In the genomic region with DNA sequence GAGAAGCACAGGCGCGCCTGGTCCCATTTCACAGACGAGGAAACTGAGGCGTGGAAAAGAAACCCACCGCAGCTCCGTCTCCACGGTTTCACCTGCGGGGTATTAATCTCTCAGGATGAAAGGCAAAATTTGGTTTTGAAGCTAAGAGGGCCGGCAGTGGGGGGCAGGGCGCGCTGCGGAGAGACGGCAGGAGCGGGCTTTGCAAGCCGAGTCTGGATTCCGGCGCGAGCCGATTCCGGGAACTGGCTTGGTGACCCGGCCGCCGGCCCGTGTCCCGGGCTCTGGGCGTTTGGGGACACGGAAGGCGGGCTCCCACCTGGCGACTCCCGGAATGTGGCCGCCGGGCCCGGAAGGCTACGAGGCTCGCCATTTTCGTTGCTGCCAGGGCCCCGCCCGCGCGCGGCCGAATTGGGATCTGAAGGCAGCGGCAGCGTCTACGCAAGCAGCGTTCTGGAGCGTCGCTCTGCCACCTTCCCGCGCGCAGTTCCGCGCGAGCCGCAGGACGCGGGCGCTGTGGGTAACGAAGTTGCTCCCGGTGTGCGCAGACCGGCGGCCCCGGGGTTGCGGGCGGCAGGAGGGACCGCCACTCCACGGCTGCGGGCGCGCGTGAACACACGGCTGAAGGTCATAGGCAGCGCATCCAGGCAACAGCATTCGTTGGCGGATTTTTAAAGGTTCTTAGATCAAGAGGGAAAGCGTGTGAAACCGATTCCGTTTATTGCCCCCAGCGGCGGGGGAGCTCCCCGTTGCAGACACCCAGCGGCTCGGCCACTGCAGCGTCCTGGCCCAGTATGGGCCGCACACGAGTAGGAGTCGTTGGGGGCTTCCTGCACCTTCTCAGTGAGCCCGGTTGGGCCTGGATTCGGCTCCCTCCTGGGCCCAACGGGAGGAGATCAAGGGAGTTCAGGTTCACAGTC, we compare ENCODE assay signal across 16 cellular contexts. TPM values are rescaled to one million over a fixed set of nuclear protein-coding genes. Genes with fewer than 3 reads are reported as not detected.
DNase-seq lines count a peak whose midpoint lies in the region; ATAC-seq, FAIRE-seq and TF ChIP-seq lines count a peak whose summit lies in the region.
"Had no signal": no experiment of that assay in that cellular context is flagged by ENCODE, and none has a peak within 500 bp of the region (broad histone marks: within the 10 kb centered on the region; RNA-seq: fewer than 3 reads in every experiment).

No MANE protein-coding gene starts in this region.

- peaks cover 79% of the 10 kb centered on the region for H3K27me3 ChIP-seq in H7 (ENCODE audit: control insufficient read depth, insufficient read depth, low read length)
- H3K27me3 ChIP-seq in endodermal cell (ENCODE audit: control insufficient read depth, insufficient read depth, low read length, poor library complexity, severe bottlenecking), result peaks cover 100% of the 10 kb centered on the region
- peaks cover 97% of the 10 kb centered on the region for H3K27me3 ChIP-seq in smooth muscle cell (ENCODE audit: low read depth)
- H3K27me3 ChIP-seq in vagina, result peaks cover 31% of the 10 kb centered on the region

- H3F3A ChIP-seq in smooth muscle cell (ENCODE audit: low read depth), result no peaks in the 10 kb centered on the region

- intact Hi-C loops in kidney (cut with DNase I), result no loop called here
- intact Hi-C loops in vagina (cut with DNase I), result no loop called here

- no peak overlapping the region for H3K27ac Mint-ChIP-seq in endodermal cell
- H3K27ac Mint-ChIP-seq: activated CD4-positive, alpha-beta memory T cell treated with anti-CD3 and anti-CD28 coated beads, Interleukin-2, amount 10 ng/mL, durations not matched to agents 7 days and 5 days had no signal

- DNase-seq in H7, result peak; percentile 75
- DNase-seq in endodermal cell, result peak; percentile 70
- peak; percentile 80 for DNase-seq in kidney
- no peak for DNase-seq in smooth muscle cell (lab: John Stamatoyannopoulos, UW; ENCODE audit: unreplicated experiment)
- DNase-seq in vagina (ENCODE audit: extremely low spot score in 2 of 2), result no peak
- DNase-seq in NCI-H1930 (lab: John Stamatoyannopoulos, UW), result no peak
- DNase-seq in mucosa of gallbladder (ENCODE audit: low spot score), result no peak
- DNase-seq: activated CD4-positive, alpha-beta memory T cell treated with anti-CD3 and anti-CD28 coated beads, Interleukin-2, amount 10 ng/mL, durations not matched to agents 7 days and 5 days; activated gamma-delta T cell treated with Interleukin-2 at 50 U/mL for 16 hours; DMS 273 treated with DMSO at 0.1 percent for 48 hours; NCI-H2081; NK-92 treated with Interleukin-12 subunit alpha and Interleukin-12 subunit beta, amount 100 ng/mL, for 24 hours had no signal

- no peaks in the 10 kb centered on the region for H3K79me2 ChIP-seq in smooth muscle cell (ENCODE audit: low read depth)

- H2AFZ ChIP-seq in smooth muscle cell (ENCODE audit: low read depth), result no peak overlapping the region

- ATAC-seq in HG03139 (IDR thresholded peaks at IDR 0.05; ENCODE audit: unreplicated experiment), result no peak
- ATAC-seq: left lobe of liver had no signal

- H3K9me3 Mint-ChIP-seq in endodermal cell, result no peaks in the 10 kb centered on the region
- H3K9me3 Mint-ChIP-seq: activated CD4-positive, alpha-beta memory T cell treated with anti-CD3 and anti-CD28 coated beads, Interleukin-2, amount 10 ng/mL, durations not matched to agents 7 days and 5 days; neural crest cell had no signal

- peak overlapping the region; percentile 51 for H3K4me3 ChIP-seq in H7 (ENCODE audit: insufficient read depth, low read depth, low read length)
- H3K4me3 ChIP-seq in endodermal cell (ENCODE audit: low read length), result peak overlapping the region; percentile 49
- H3K4me3 ChIP-seq in kidney (ENCODE audit: low read length in 2 of 2), result peak overlapping the region in 1 of 2 donors; percentile 69
- peak overlapping the region; percentile 42 for H3K4me3 ChIP-seq in smooth muscle cell
- H3K4me3 ChIP-seq in vagina, result peak overlapping the region in 1 of 2 donors; percentile 6

- H3K4me1 ChIP-seq in endodermal cell (ENCODE audit: control insufficient read depth, insufficient read depth, low read length), result peaks cover 4% of the 10 kb centered on the region
- H3K4me1 ChIP-seq in kidney (ENCODE audit: control insufficient read depth in 1 of 2, insufficient read depth in 1 of 2, low read depth in 1 of 2, low read length in 2 of 2), result peaks cover 0 to 3% of the 10 kb centered on the region in 2 donors
- peaks cover 30% of the 10 kb centered on the region for H3K4me1 ChIP-seq in smooth muscle cell (ENCODE audit: low read depth)
- peaks cover 30% of the 10 kb centered on the region for H3K4me1 ChIP-seq in vagina

- H3K9ac ChIP-seq in endodermal cell (ENCODE audit: extremely low read depth, low read length, poor library complexity, severe bottlenecking), result no peak overlapping the region
- H3K9ac ChIP-seq in kidney (ENCODE audit: low read length in 2 of 2), result peak overlapping the region in 1 of 2 donors; percentile 80
- H3K9ac ChIP-seq in smooth muscle cell (ENCODE audit: low read depth), result no peak overlapping the region

- H3K27ac ChIP-seq in endodermal cell (ENCODE audit: low read depth, low read length) (no peak overlapping the region), kidney (ENCODE audit: low read depth in 2 of 2, low read length in 2 of 2) (peak overlapping the region; percentile 22 to 45), smooth muscle cell (ENCODE audit: low read depth) (no peak overlapping the region), vagina (no peak overlapping the region)

- H3K9me3 ChIP-seq in endodermal cell (ENCODE audit: control insufficient read depth, low read length) (no peaks in the 10 kb centered on the region), kidney (ENCODE audit: control insufficient read depth in 1 of 2, low read length in 2 of 2) (no peaks in the 10 kb centered on the region), smooth muscle cell (replicated peaks; ENCODE audit: low read depth) (no peaks in the 10 kb centered on the region), vagina (no peaks in the 10 kb centered on the region)

- H3K4me3 Mint-ChIP-seq in endodermal cell, result peak overlapping the region; percentile 43
- H3K4me3 Mint-ChIP-seq: activated CD4-positive, alpha-beta memory T cell treated with anti-CD3 and anti-CD28 coated beads, Interleukin-2, amount 10 ng/mL, durations not matched to agents 7 days and 5 days; neural crest cell had no signal

- WGBS in endodermal cell (ENCODE audit: insufficient coverage in 1 of 2, insufficient read length in 1 of 2), 2 experiments, result 5 to 8% methylated on average over 38 to 91 of the region's 91 CpGs
- 10% methylated on average over 89 of the region's 91 CpGs for WGBS in smooth muscle cell (ENCODE audit: low lambda C conversion rate)

- no peak for FAIRE-seq in kidney (lab: Jason Lieb, UNC)
- FAIRE-seq: bronchial epithelial cell had no signal

- no peak for TF ChIP-seq POLR2A in vagina (IDR thresholded peaks at IDR 0.05)

- no peaks in the 10 kb centered on the region for H3K4me1 Mint-ChIP-seq in endodermal cell
- H3K4me1 Mint-ChIP-seq: activated CD4-positive, alpha-beta memory T cell treated with anti-CD3 and anti-CD28 coated beads, Interleukin-2, amount 10 ng/mL, durations not matched to agents 7 days and 5 days; neural crest cell had no signal

- peaks cover 90% of the 10 kb centered on the region for H3K27me3 Mint-ChIP-seq in endodermal cell (ENCODE audit: insufficient read depth)

- peak overlapping the region; percentile 84 for H3K4me2 ChIP-seq in smooth muscle cell

- TF ChIP-seq CTCF in endodermal cell (conservative IDR thresholded peaks at IDR 0.05), result no peak
- TF ChIP-seq CTCF in kidney (IDR thresholded peaks at IDR 0.05; ENCODE audit: borderline replicate concordance, extremely low read depth, insufficient read depth), result no peak
- no peak for TF ChIP-seq CTCF in smooth muscle cell (IDR thresholded peaks at IDR 0.05; ENCODE audit: borderline replicate concordance, insufficient read depth, poor library complexity, severe bottlenecking)
- TF ChIP-seq CTCF in vagina (IDR thresholded peaks at IDR 0.05), result no peak

- no peaks in the 10 kb centered on the region for H3K36me3 Mint-ChIP-seq in endodermal cell (ENCODE audit: low read depth)

- H3K36me3 ChIP-seq in H7 (replicated peaks; ENCODE audit: control insufficient read depth, insufficient read depth, low read length) (no peaks in the 10 kb centered on the region), endodermal cell (ENCODE audit: control insufficient read depth, insufficient read depth, low read length) (no peaks in the 10 kb centered on the region), kidney (ENCODE audit: control insufficient read depth in 1 of 2, insufficient read depth in 2 of 2, low read length in 2 of 2) (no peaks in the 10 kb centered on the region), smooth muscle cell (ENCODE audit: low read depth) (no peaks in the 10 kb centered on the region), vagina (no peaks in the 10 kb centered on the region)

- no peaks in the 10 kb centered on the region for H4K20me1 ChIP-seq in smooth muscle cell (ENCODE audit: low read depth)

RNA-seq across cellular contexts. Expression of a gene that starts 5.4 kb away (rescaled TPM):
- 0.69 and 1.1 TPM in 2 replicates for total RNA-seq in H7 (2014; rRNA removed; shearing (Covaris generic))
- total RNA-seq in endodermal cell (1 to 10 TPM; 2.1 to 4.0 TPM), kidney (21.9 TPM), smooth muscle cell (0.72 and 1.2 TPM in 2 replicates), vagina (3.9 TPM), mucosa of gallbladder (29.3 TPM)
- polyA plus RNA-seq in endodermal cell (2013, experiment 1 of 2), result 9.2 TPM
- polyA plus RNA-seq in endodermal cell (2013, experiment 2 of 2), result 6.9 TPM
- polyA plus RNA-seq in kidney (ENCODE audit: insufficient read depth, low read depth, low replicate concordance) (3.0 TPM), smooth muscle cell (1.1 and 1.3 TPM in 2 replicates)

RNA-seq across cellular contexts. Expression of a gene that starts 42.4 kb away (rescaled TPM):
- 0.21 TPM in 1 of 2 replicates, not detected in the other for total RNA-seq in H7 (2014; rRNA removed; shearing (Covaris generic))
- total RNA-seq in endodermal cell (not detected), kidney (not detected), smooth muscle cell (not detected in 2 replicates), vagina (not detected), mucosa of gallbladder (not detected)
- polyA plus RNA-seq in endodermal cell (2013, experiment 1 of 2), result not detected
- not detected for polyA plus RNA-seq in endodermal cell (2013, experiment 2 of 2)
- polyA plus RNA-seq in kidney (ENCODE audit: insufficient read depth, low read depth, low replicate concordance) (not detected), smooth muscle cell (not detected in 2 replicates)
- total RNA-seq: activated CD4-positive, alpha-beta memory T cell treated with anti-CD3 and anti-CD28 coated beads, Interleukin-2, amount 10 ng/mL, durations not matched to agents 7 days and 5 days; bronchial epithelial cell; left lobe of liver; neural crest cell had no signal

Comparison
In these comparisons a context has a peak if more than half of its experiments do, and no peak if none do; other contexts are left out.
1. DNase-seq: peak in H7 (single experiment), endodermal cell (single experiment) and kidney (single experiment); none in smooth muscle cell (single experiment), vagina (0 of 2), NCI-H1930 (0 of 2) and mucosa of gallbladder (single experiment).
2. H3K27ac ChIP-seq: peak in kidney (2 of 2); none in endodermal cell (single experiment), smooth muscle cell (single experiment) and vagina (single experiment).